ENCODE assay signal across 24 cellular contexts in the genomic region with DNA sequence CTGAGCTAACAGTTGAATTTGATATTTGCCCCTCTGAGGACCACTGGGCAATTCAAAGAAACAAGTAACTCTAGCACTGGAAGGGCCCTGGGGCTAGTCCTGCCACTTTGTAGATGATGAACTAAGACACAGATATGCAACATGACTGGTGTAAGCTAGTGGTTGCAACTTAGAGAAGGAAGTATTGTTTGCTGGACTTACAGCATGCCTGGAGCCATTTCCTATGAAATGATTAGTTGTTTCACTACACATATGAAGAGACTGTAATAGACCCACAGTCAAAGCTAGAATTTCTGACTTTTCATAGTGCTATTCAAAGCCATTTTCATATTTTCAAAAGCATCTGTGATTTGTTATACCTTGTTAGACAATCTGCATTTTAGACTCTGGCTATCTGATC.
DNase-seq lines count a peak whose midpoint lies in the region; ATAC-seq, FAIRE-seq and TF ChIP-seq lines count a peak whose summit lies in the region.
"Had no signal": no experiment of that assay in that cellular context is flagged by ENCODE, and none has a peak within 500 bp of the region (broad histone marks: within the 10 kb centered on the region; RNA-seq: fewer than 3 reads in every experiment).

No MANE protein-coding gene starts in this region.

- no peak overlapping the region for H3K27ac Mint-ChIP-seq in activated T-helper 17 cell treated with anti-CD3 and anti-CD28 coated beads, Interleukin-2, amount 50 U/mL, for 72 hours
- H3K27ac Mint-ChIP-seq: activated CD4-positive, alpha-beta T cell treated with anti-CD3 and anti-CD28 coated beads, Interleukin-2, amount 10 ng/mL, durations not matched to agents 7 days and 5 days; memory B cell had no signal

- no peak overlapping the region for H3K4me3 Mint-ChIP-seq in activated T-helper 17 cell treated with anti-CD3 and anti-CD28 coated beads, Interleukin-2, amount 50 U/mL, for 72 hours
- H3K4me3 Mint-ChIP-seq: activated CD4-positive, alpha-beta T cell treated with anti-CD3 and anti-CD28 coated beads, Interleukin-2, amount 10 ng/mL, durations not matched to agents 7 days and 5 days; memory B cell had no signal

- no peak for TF ChIP-seq POLR2A in GM12892 (IDR thresholded peaks at IDR 0.05; ENCODE audit: low read depth, low read length)

- ATAC-seq in GM19395 (IDR thresholded peaks at IDR 0.05; ENCODE audit: unreplicated experiment) = peak; percentile 55
- ATAC-seq in HG02885 (IDR thresholded peaks at IDR 0.05; ENCODE audit: poor library complexity, unreplicated experiment) = peak; percentile 58
- peak; percentile 25 for ATAC-seq in activated T-helper 17 cell treated with anti-CD3 and anti-CD28 coated beads, Interleukin-2, amount 50 U/mL, for 72 hours (replicated peaks)
- ATAC-seq in GM19324 (IDR thresholded peaks at IDR 0.05; ENCODE audit: low FRiP score, unreplicated experiment) = no peak
- no peak for ATAC-seq in GM18907 (IDR thresholded peaks at IDR 0.05; ENCODE audit: unreplicated experiment)
- ATAC-seq: HepG2, left cardiac atrium, psoas muscle had no signal

- DNase-seq in GM12892 (ENCODE audit: insufficient read length) = no peak
- DNase-seq in SW 1271 (lab: John Stamatoyannopoulos, UW) = no peak
- no peak for DNase-seq in NCI-H748 (lab: John Stamatoyannopoulos, UW; ENCODE audit: unreplicated experiment)
- DNase-seq: activated CD4-positive, alpha-beta T cell treated with anti-CD3 and anti-CD28 coated beads, Interleukin-2, amount 10 ng/mL, durations not matched to agents 7 days and 5 days; activated naive CD4-positive, alpha-beta T cell treated with anti-CD3 and anti-CD28 coated beads, Interleukin-2, amount 50 U/mL, for 16 hours; amygdala; effector CD8-positive, alpha-beta T cell; foreskin fibroblast; GDM1; left cardiac atrium; NCI-H1048; NCI-H187; NCI-H748 treated with DMSO at 0.1 percent for 48 hours; psoas muscle; SK-N-SH; stimulated activated CD8-positive, alpha-beta memory T cell treated with anti-CD3 and anti-CD28 coated beads, Interleukin-4, amount 100 ng/mL, for 48 hours had no signal

- H3K4me1 Mint-ChIP-seq in activated T-helper 17 cell treated with anti-CD3 and anti-CD28 coated beads, Interleukin-2, amount 50 U/mL, for 72 hours = peaks cover 5% of the 10 kb centered on the region
- H3K4me1 Mint-ChIP-seq: activated CD4-positive, alpha-beta T cell treated with anti-CD3 and anti-CD28 coated beads, Interleukin-2, amount 10 ng/mL, durations not matched to agents 7 days and 5 days; memory B cell had no signal

- FAIRE-seq in GM12892 (lab: Jason Lieb, UNC) = peak; percentile 50
- FAIRE-seq: A204.1, HepG2 had no signal

- H3K27me3 Mint-ChIP-seq in activated T-helper 17 cell treated with anti-CD3 and anti-CD28 coated beads, Interleukin-2, amount 50 U/mL, for 72 hours = peaks cover 10% of the 10 kb centered on the region
- H3K27me3 Mint-ChIP-seq: activated CD4-positive, alpha-beta T cell treated with anti-CD3 and anti-CD28 coated beads, Interleukin-2, amount 10 ng/mL, durations not matched to agents 7 days and 5 days had no signal

- no peaks in the 10 kb centered on the region for H3K36me3 Mint-ChIP-seq in activated T-helper 17 cell treated with anti-CD3 and anti-CD28 coated beads, Interleukin-2, amount 50 U/mL, for 72 hours (ENCODE audit: low read depth)
- H3K36me3 Mint-ChIP-seq: memory B cell had no signal

- no peaks in the 10 kb centered on the region for H3K9me3 Mint-ChIP-seq in activated T-helper 17 cell treated with anti-CD3 and anti-CD28 coated beads, Interleukin-2, amount 50 U/mL, for 72 hours
- H3K9me3 Mint-ChIP-seq: activated CD4-positive, alpha-beta T cell treated with anti-CD3 and anti-CD28 coated beads, Interleukin-2, amount 10 ng/mL, durations not matched to agents 7 days and 5 days; memory B cell had no signal

Comparison
In these comparisons a context has a peak if more than half of its experiments do, and no peak if none do; other contexts are left out.
1. ATAC-seq: peak in GM19395 (single experiment), HG02885 (single experiment) and activated T-helper 17 cell treated with anti-CD3 and anti-CD28 coated beads, Interleukin-2, amount 50 U/mL, for 72 hours (single experiment); none in GM19324 (single experiment) and GM18907 (single experiment).